Comparison of ENCODE assay signal across 1 cellular context in the genomic region with DNA sequence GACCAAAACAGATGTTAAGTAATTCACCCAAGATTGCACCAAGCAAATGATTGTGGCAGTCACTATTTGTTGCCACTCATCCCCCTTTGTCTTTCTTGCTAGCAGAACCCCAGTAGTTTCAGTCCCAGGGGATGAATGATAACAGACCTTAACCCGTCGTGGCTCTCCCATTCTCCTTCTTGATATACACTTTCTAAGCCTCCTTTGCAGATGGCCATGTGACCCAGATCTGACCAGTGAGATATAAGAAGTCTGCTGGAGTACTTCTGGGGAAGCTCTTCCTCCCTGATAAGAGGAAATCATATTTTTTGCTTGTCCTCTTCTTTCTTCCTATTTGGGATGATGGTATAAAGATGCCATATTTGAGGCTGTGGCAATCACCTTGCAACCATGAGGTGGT.
A peak's percentile ranks its signal among the peaks of the same experiment; 100 is the strongest.
TF ChIP-seq lines count a peak whose summit lies in the region.

No MANE protein-coding gene starts in this region.

TF ChIP-seq in K562, 482 proteins besides CTCF, POLR2A, EP300 and RAD21 (continued from another document and continues in another):
- TF ChIP-seq, protein P1, sequence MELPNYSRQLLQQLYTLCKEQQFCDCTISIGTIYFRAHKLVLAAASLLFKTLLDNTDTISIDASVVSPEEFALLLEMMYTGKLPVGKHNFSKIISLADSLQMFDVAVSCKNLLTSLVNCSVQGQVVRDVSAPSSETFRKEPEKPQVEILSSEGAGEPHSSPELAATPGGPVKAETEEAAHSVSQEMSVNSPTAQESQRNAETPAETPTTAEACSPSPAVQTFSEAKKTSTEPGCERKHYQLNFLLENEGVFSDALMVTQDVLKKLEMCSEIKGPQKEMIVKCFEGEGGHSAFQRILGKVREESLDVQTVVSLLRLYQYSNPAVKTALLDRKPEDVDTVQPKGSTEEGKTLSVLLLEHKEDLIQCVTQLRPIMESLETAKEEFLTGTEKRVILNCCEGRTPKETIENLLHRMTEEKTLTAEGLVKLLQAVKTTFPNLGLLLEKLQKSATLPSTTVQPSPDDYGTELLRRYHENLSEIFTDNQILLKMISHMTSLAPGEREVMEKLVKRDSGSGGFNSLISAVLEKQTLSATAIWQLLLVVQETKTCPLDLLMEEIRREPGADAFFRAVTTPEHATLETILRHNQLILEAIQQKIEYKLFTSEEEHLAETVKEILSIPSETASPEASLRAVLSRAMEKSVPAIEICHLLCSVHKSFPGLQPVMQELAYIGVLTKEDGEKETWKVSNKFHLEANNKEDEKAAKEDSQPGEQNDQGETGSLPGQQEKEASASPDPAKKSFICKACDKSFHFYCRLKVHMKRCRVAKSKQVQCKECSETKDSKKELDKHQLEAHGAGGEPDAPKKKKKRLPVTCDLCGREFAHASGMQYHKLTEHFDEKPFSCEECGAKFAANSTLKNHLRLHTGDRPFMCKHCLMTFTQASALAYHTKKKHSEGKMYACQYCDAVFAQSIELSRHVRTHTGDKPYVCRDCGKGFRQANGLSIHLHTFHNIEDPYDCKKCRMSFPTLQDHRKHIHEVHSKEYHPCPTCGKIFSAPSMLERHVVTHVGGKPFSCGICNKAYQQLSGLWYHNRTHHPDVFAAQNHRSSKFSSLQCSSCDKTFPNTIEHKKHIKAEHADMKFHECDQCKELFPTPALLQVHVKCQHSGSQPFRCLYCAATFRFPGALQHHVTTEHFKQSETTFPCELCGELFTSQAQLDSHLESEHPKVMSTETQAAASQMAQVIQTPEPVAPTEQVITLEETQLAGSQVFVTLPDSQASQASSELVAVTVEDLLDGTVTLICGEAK (IDR thresholded peaks at IDR 0.05): no peak
- TF ChIP-seq, protein P1 (CRISPR knock-in tag; IDR thresholded peaks at IDR 0.05): no peak
- TF ChIP-seq, protein P2, sequence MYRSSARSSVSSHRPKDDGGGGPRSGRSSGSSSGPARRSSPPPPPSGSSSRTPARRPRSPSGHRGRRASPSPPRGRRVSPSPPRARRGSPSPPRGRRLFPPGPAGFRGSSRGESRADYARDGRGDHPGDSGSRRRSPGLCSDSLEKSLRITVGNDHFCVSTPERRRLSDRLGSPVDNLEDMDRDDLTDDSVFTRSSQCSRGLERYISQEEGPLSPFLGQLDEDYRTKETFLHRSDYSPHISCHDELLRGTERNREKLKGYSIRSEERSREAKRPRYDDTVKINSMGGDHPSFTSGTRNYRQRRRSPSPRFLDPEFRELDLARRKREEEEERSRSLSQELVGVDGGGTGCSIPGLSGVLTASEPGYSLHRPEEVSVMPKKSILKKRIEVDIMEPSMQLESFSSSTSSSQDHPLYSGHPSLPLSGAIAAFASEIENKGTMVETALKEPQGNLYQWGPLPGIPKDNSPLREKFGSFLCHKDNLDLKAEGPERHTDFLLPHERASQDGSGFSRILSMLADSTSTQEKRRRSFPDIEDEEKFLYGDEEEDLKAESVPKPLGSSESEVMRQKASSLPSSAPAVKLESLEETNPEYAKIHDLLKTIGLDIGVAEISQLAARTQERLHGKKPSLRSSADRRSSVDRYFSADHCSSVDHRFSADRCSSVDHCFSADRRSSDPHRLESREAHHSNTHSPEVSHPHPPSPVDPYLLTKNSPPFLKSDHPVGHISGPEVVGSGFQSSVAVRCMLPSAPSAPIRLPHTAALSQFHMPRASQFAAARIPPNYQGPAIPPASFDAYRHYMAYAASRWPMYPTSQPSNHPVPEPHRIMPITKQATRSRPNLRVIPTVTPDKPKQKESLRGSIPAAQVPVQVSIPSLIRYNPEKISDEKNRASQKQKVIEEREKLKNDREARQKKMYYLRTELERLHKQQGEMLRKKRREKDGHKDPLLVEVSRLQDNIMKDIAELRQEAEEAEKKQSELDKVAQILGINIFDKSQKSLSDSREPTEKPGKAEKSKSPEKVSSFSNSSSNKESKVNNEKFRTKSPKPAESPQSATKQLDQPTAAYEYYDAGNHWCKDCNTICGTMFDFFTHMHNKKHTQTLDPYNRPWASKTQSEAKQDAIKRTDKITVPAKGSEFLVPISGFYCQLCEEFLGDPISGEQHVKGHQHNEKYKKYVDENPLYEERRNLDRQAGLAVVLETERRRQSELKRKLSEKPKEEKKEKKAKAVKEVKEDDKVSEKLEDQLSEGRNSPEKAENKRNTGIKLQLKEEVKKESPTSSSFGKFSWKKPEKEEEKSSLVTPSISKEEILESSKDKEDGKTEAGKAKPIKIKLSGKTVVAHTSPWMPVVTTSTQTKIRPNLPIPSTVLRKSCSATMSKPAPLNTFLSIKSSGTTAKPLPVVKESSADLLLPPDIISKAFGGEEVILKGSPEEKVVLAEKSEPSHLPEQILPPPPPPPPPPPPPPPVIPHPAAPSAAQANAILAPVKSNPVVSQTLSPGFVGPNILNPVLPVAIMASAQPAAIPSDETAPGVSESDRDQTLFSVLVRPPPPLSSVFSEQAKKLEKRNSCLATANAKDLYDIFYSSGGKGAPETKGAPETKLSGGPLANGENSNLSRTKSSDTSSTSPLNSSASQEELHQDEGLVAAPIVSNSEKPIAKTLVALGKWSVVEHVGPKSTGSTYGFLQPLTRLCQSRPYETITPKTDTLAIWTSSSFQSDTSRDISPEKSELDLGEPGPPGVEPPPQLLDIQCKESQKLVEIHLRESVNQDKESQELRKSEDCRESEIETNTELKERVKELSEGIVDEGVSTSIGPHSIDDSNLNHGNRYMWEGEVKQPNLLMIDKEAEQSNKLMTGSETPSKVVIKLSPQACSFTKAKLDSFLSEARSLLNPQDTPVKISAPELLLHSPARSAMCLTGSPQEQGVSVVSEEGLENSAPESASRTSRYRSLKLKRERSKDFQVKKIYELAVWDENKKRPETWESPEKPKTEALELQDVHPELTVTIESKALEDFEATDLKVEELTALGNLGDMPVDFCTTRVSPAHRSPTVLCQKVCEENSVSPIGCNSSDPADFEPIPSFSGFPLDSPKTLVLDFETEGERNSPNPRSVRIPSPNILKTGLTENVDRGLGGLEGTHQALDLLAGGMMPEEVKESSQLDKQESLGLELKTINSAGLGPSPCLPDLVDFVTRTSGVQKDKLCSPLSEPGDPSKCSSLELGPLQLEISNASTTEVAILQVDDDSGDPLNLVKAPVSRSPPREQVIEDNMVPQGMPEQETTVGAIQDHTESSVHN (IDR thresholded peaks at IDR 0.05; ENCODE audit: borderline replicate concordance in 1 of 2, low read depth in 1 of 2): no peak
- peak; percentile 88 for TF ChIP-seq RAD51 (IDR thresholded peaks at IDR 0.05; ENCODE audit: borderline replicate concordance, low read depth)
- TF ChIP-seq DNMT1 (IDR thresholded peaks at IDR 0.05): no peak
- TF ChIP-seq PRMT5 (CRISPR knock-in tag; IDR thresholded peaks at IDR 0.05): no peak
- TF ChIP-seq DPF2 (IDR thresholded peaks at IDR 0.05): peak; percentile 46; the same call in 1 of the 2 replicates
- no peak for TF ChIP-seq SMARCA5 (IDR thresholded peaks at IDR 0.05)
- no peak for TF ChIP-seq MED1 (CRISPR knock-in tag; IDR thresholded peaks at IDR 0.05; ENCODE audit: borderline replicate concordance)
- no peak for TF ChIP-seq MYBL2 (IDR thresholded peaks at IDR 0.05; ENCODE audit: low read depth)
- TF ChIP-seq MYBL2 (CRISPR knock-in tag; IDR thresholded peaks at IDR 0.05; ENCODE audit: borderline replicate concordance): no peak
- TF ChIP-seq MAFG (tag; conservative IDR thresholded peaks at IDR 0.05): no peak
- TF ChIP-seq ZNF143 (CRISPR knock-in tag; IDR thresholded peaks at IDR 0.05): no peak
- no peak for TF ChIP-seq POLR3G (IDR thresholded peaks at IDR 0.05; ENCODE audit: extremely low read depth, insufficient read length, insufficient replicate concordance)
- no peak for TF ChIP-seq MAFK (IDR thresholded peaks at IDR 0.05; ENCODE audit: low read length)
- TF ChIP-seq L3MBTL2 (IDR thresholded peaks at IDR 0.05): peak; percentile 71
- TF ChIP-seq, protein P3, sequence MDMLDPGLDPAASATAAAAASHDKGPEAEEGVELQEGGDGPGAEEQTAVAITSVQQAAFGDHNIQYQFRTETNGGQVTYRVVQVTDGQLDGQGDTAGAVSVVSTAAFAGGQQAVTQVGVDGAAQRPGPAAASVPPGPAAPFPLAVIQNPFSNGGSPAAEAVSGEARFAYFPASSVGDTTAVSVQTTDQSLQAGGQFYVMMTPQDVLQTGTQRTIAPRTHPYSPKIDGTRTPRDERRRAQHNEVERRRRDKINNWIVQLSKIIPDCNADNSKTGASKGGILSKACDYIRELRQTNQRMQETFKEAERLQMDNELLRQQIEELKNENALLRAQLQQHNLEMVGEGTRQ (CRISPR knock-in tag; IDR thresholded peaks at IDR 0.05): peak; percentile 92
- TF ChIP-seq NCOA6 (IDR thresholded peaks at IDR 0.05): no peak
- TF ChIP-seq, protein P4, sequence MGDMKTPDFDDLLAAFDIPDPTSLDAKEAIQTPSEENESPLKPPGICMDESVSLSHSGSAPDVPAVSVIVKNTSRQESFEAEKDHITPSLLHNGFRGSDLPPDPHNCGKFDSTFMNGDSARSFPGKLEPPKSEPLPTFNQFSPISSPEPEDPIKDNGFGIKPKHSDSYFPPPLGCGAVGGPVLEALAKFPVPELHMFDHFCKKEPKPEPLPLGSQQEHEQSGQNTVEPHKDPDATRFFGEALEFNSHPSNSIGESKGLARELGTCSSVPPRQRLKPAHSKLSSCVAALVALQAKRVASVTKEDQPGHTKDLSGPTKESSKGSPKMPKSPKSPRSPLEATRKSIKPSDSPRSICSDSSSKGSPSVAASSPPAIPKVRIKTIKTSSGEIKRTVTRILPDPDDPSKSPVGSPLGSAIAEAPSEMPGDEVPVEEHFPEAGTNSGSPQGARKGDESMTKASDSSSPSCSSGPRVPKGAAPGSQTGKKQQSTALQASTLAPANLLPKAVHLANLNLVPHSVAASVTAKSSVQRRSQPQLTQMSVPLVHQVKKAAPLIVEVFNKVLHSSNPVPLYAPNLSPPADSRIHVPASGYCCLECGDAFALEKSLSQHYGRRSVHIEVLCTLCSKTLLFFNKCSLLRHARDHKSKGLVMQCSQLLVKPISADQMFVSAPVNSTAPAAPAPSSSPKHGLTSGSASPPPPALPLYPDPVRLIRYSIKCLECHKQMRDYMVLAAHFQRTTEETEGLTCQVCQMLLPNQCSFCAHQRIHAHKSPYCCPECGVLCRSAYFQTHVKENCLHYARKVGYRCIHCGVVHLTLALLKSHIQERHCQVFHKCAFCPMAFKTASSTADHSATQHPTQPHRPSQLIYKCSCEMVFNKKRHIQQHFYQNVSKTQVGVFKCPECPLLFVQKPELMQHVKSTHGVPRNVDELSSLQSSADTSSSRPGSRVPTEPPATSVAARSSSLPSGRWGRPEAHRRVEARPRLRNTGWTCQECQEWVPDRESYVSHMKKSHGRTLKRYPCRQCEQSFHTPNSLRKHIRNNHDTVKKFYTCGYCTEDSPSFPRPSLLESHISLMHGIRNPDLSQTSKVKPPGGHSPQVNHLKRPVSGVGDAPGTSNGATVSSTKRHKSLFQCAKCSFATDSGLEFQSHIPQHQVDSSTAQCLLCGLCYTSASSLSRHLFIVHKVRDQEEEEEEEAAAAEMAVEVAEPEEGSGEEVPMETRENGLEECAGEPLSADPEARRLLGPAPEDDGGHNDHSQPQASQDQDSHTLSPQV (IDR thresholded peaks at IDR 0.05): 0 out of 2 replicates have a peak, but pooled peaks have one; percentile 28
